ENCODE assay signal across 17 cellular contexts in genomic region chr9:107674937-107675277, GRCh38.
DNase-seq lines count a peak whose midpoint lies in the region; ATAC-seq and TF ChIP-seq lines count a peak whose summit lies in the region.
"Had no signal": no experiment of that assay in that cellular context is flagged by ENCODE, and none has a peak within 500 bp of the region (broad histone marks: within the 10 kb centered on the region; RNA-seq: fewer than 3 reads in every experiment).

No MANE protein-coding gene starts in this region.

- H3K9me3 ChIP-seq in right cardiac atrium (ENCODE audit: control insufficient read depth, low read length) (no peaks in the 10 kb centered on the region), spleen (no peaks in the 10 kb centered on the region)
- H3K9me3 ChIP-seq: body of pancreas, HAP-1 had no signal

- intact Hi-C loops in right cardiac atrium (cut with DNase I), result no loop called here
- intact Hi-C loops in spleen (cut with DNase I; ENCODE audit: low total_unique reads), result no loop called here

- H3K36me3 ChIP-seq in spleen, result no peaks in the 10 kb centered on the region
- H3K36me3 ChIP-seq: HAP-1 had no signal

- DNase-seq in GM12865 (ENCODE audit: low read depth), result peak; percentile 13
- DNase-seq in RPMI7951 (ENCODE audit: low read depth), result peak; percentile 52
- DNase-seq in right cardiac atrium, result peak in 1 of 3 donors; percentile 53
- no peak for DNase-seq in spleen
- DNase-seq in activated CD4-positive, alpha-beta T cell treated with anti-CD3 and anti-CD28 coated beads for 48 hours, result no peak
- DNase-seq in stimulated activated CD4-positive, alpha-beta T cell treated with anti-CD3 and anti-CD28 coated beads, Interleukin-2, amount 100 ng/mL, for 48 hours, result no peak
- no peak for DNase-seq in NCI-H774 (lab: John Stamatoyannopoulos, UW)
- DNase-seq in glomerular visceral epithelial cell (ENCODE audit: extremely low spot score), result no peak
- DNase-seq: activated B cell treated with CpG ODN at 0.5 μM for 24 hours; CD8-positive, alpha-beta memory T cell; immature natural killer cell; Karpas-422; NCI-H345; nephron progenitor cell; SHP77 treated with DMSO at 0.1 percent for 48 hours had no signal

- no peak overlapping the region for H3K4me3 ChIP-seq in GM12865 (ENCODE audit: low read depth, low read length)
- no peak overlapping the region for H3K4me3 ChIP-seq in right cardiac atrium (ENCODE audit: low read length)
- H3K4me3 ChIP-seq in spleen, result peak overlapping the region in 1 of 8 donors; percentile 28
- H3K4me3 ChIP-seq: body of pancreas, HAP-1 had no signal

- H3K4me1 ChIP-seq in right cardiac atrium (ENCODE audit: control insufficient read depth, insufficient read depth, low read length) (no peaks in the 10 kb centered on the region), spleen (peaks cover 0 to 23% (median 5%) of the 10 kb centered on the region in 6 donors)
- H3K4me1 ChIP-seq: body of pancreas had no signal

- 58% methylated on average over 2 of the region's 2 CpGs for WGBS in right cardiac atrium
- 31 to 55% (median 48%) methylated on average over 2 of the region's 2 CpGs for WGBS in spleen, 5 donors

- TF ChIP-seq CTCF in GM12865 (IDR thresholded peaks at IDR 0.05; ENCODE audit: insufficient read depth, low read depth, low read length, missing control alignments) (no peak), spleen (IDR thresholded peaks at IDR 0.05 in 8 of 11, conservative IDR thresholded peaks at IDR 0.05 in 3 of 11) (peak in 4 of 11 experiments; percentile 11 to 41 (median 23))

- ATAC-seq in right cardiac atrium, result peak; percentile 46 to 50
- ATAC-seq: body of pancreas had no signal

- H3K27ac ChIP-seq in right cardiac atrium (ENCODE audit: low read length) (no peak overlapping the region), spleen (peak overlapping the region in 7 of 8 donors; percentile 35 to 83 (median 77))

- H3K27me3 ChIP-seq in right cardiac atrium (ENCODE audit: control insufficient read depth, insufficient read depth) (no peaks in the 10 kb centered on the region), spleen (replicated peaks in 1 of 7) (no peaks in the 10 kb centered on the region)
- H3K27me3 ChIP-seq: body of pancreas had no signal

- no peak for TF ChIP-seq POLR2A in spleen (IDR thresholded peaks at IDR 0.05)

Comparison
In these comparisons a context has a peak if more than half of its experiments do, and no peak if none do; other contexts are left out.
1. DNase-seq: peak in GM12865 (single experiment) and RPMI7951 (single experiment); none in spleen (single experiment), activated CD4-positive, alpha-beta T cell treated with anti-CD3 and anti-CD28 coated beads for 48 hours (single experiment), stimulated activated CD4-positive, alpha-beta T cell treated with anti-CD3 and anti-CD28 coated beads, Interleukin-2, amount 100 ng/mL, for 48 hours (0 of 2), NCI-H774 (single experiment) and glomerular visceral epithelial cell (single experiment).